Comparison of ENCODE assay signal across 1 cellular context in genomic region chr12:52909796-52910195, GRCh38.
TF ChIP-seq lines count a peak whose summit lies in the region.

No MANE protein-coding gene starts in this region.

TF ChIP-seq in endothelial cell of umbilical vein, 7 proteins besides CTCF, POLR2A, EP300 and RAD21:
- TF ChIP-seq JUN (IDR thresholded peaks at IDR 0.05; ENCODE audit: borderline replicate concordance, insufficient read depth, insufficient read length, low read depth): no peak
- TF ChIP-seq MYC (IDR thresholded peaks at IDR 0.05; ENCODE audit: low read depth, low read length): no peak
- TF ChIP-seq GATA2 (IDR thresholded peaks at IDR 0.05; ENCODE audit: insufficient read depth, insufficient read length, low read depth, low read length): no peak
- no peak for TF ChIP-seq MAX (IDR thresholded peaks at IDR 0.05; ENCODE audit: insufficient read depth, insufficient read length)
- no peak for TF ChIP-seq EZH2 (IDR thresholded peaks at IDR 0.05; ENCODE audit: borderline replicate concordance, low read depth, low read length, severe bottlenecking)
- no peak for TF ChIP-seq FOS (IDR thresholded peaks at IDR 0.05; ENCODE audit: borderline replicate concordance, insufficient read depth, low read length)
- no peak for TF ChIP-seq POLR2AphosphoS5 (IDR thresholded peaks at IDR 0.05; ENCODE audit: insufficient read depth, low read depth, low read length)
